ENCODE assay signal across 1 cellular context in genomic region chr16:11307639-11308492, GRCh38.
TF ChIP-seq lines count a peak whose summit lies in the region.

No MANE protein-coding gene starts in this region.

TF ChIP-seq in GM12878, 131 proteins besides CTCF, POLR2A, EP300 and RAD21:
- TF ChIP-seq PKNOX1 (IDR thresholded peaks at IDR 0.05) = peak; percentile 36; the same call in 1 of the 2 replicates
- no peak for TF ChIP-seq GABPA (IDR thresholded peaks at IDR 0.05; ENCODE audit: low read depth)
